Comparison of ENCODE assay signal across 8 cellular contexts in genomic region chr18:9913526-9914333, GRCh38. TPM values are rescaled to one million over a fixed set of nuclear protein-coding genes. Genes with fewer than 3 reads are reported as not detected.
DNase-seq lines count a peak whose midpoint lies in the region; ATAC-seq and TF ChIP-seq lines count a peak whose summit lies in the region.

VAPA (plus strand) TSS chr18:9914016; CDS start chr18:9914257, 241 bp downstream.

- H3K36me3 ChIP-seq in adrenal gland (replicated peaks in 1 of 2) (no peaks in the 10 kb centered on the region), heart left ventricle (no peaks in the 10 kb centered on the region), transverse colon (no peaks in the 10 kb centered on the region)

- ATAC-seq in HG02884 (IDR thresholded peaks at IDR 0.05; ENCODE audit: unreplicated experiment) (peak; percentile 75), heart left ventricle (peak; percentile 95 to 98 (median 96))

- H3K9me3 ChIP-seq in adrenal gland (replicated peaks in 1 of 3) (no peaks in the 10 kb centered on the region), heart left ventricle (no peaks in the 10 kb centered on the region), transverse colon (no peaks in the 10 kb centered on the region)

- H3K4me1 ChIP-seq in adrenal gland (replicated peaks in 1 of 2) (peaks cover 14 to 29% of the 10 kb centered on the region in 2 donors), heart left ventricle (peaks cover 0 to 41% (median 36%) of the 10 kb centered on the region in 12 donors), transverse colon (peaks cover 7 to 39% (median 32%) of the 10 kb centered on the region in 4 donors)

- H3K27ac ChIP-seq in adrenal gland: peak within 1 kb of the TSS; percentile 97 to 100 (median 100)
- H3K27ac ChIP-seq in heart left ventricle: peak within 1 kb of the TSS; percentile 99 to 100 (median 99)
- peak within 1 kb of the TSS; percentile 99 to 100 (median 99) for H3K27ac ChIP-seq in transverse colon

- in situ Hi-C loops in transverse colon (cut with MboI; ENCODE audit: low pct_ligation_motif_present in 1 of 4, low pct_unique_long_range_greater_than_20kb in 1 of 4, low sequenced_read_pairs in 3 of 4): loop anchor here in 1 of 4 donors (25.0 kb wide), 1 partner anchor 301 kb away; the partner anchor contains the start of gene PPP4R1

- intact Hi-C loops in adrenal gland (cut with DNase I): no loop called here
- intact Hi-C loops in heart left ventricle (cut with DNase I): loop anchor here in 6 of 10 donors (5.0 to 10.0 kb wide), 11 partner anchors 36 to 614 kb away; partner anchors contain the start of genes RAB31 (in 2 of the 6), NAPG (in 1 of the 6) and PPP4R1 (in 1 of the 6)
- intact Hi-C loops in transverse colon (cut with DNase I; ENCODE audit: low total_unique reads): loop anchor here (10.0 kb wide), 1 partner anchor 59 kb away; no protein-coding TSS in a partner anchor

- WGBS in adrenal gland, 4 donors: 0 to 1% (median 0%) methylated on average over 1 to 87 of the region's 87 CpGs
- WGBS in heart left ventricle, 4 donors: 0% methylated on average over 38 to 87 of the region's 87 CpGs
- WGBS in transverse colon (ENCODE audit: low coverage in 1 of 2), 2 donors: 0 to 1% methylated on average over 2 to 43 of the region's 87 CpGs

- H3K27me3 ChIP-seq in adrenal gland (no peaks in the 10 kb centered on the region), heart left ventricle (no peaks in the 10 kb centered on the region), transverse colon (no peaks in the 10 kb centered on the region)

- peak; percentile 99 for DNase-seq in NCI-H146 treated with DMSO at 0.1 percent for 48 hours (lab: John Stamatoyannopoulos, UW; ENCODE audit: unreplicated experiment)
- peak; percentile 84 to 96 (median 88) for DNase-seq in T-helper 1 cell
- DNase-seq in adrenal gland: peak; percentile 94 to 97 (median 96)
- peak; percentile 95 to 98 (median 96) for DNase-seq in heart left ventricle
- peak; percentile 98 for DNase-seq in pons (ENCODE audit: low spot score)
- DNase-seq in transverse colon: peak; percentile 95

- H3K4me3 ChIP-seq in adrenal gland (peak within 1 kb of the TSS; percentile 89 to 99 (median 98)), heart left ventricle (peak within 1 kb of the TSS; percentile 71 to 98 (median 94)), transverse colon (peak within 1 kb of the TSS; percentile 80 to 97 (median 92))

- no peak for TF ChIP-seq EP300 in transverse colon (IDR thresholded peaks at IDR 0.05; ENCODE audit: low read depth)

- TF ChIP-seq POLR2A in GM15510 (IDR thresholded peaks at IDR 0.05; ENCODE audit: borderline replicate concordance, extremely low read depth, insufficient read length) (peak; percentile 89), adrenal gland (IDR thresholded peaks at IDR 0.05) (peak; percentile 95 to 99), heart left ventricle (IDR thresholded peaks at IDR 0.05) (peak in 1 of 2 donors; percentile 87), transverse colon (IDR thresholded peaks at IDR 0.05) (peak; percentile 97)

- TF ChIP-seq CTCF in adrenal gland (IDR thresholded peaks at IDR 0.05) (no peak), heart left ventricle (IDR thresholded peaks at IDR 0.05) (no peak), transverse colon (IDR thresholded peaks at IDR 0.05) (peak in 1 of 5 experiments; percentile 10)

RNA-seq across cellular contexts. Expression of gene VAPA, which starts in this region (rescaled TPM):
- total RNA-seq in adrenal gland (100 to 1,000 TPM; 324 to 894 (median 436) TPM), heart left ventricle (100 to 1,000 TPM; 186 to 289 (median 219) TPM), transverse colon (100 to 1,000 TPM; 110 to 322 (median 213) TPM)
- polyA plus RNA-seq in adrenal gland (100 to 1,000 TPM in 2 of 3 donors, 10 to 100 TPM in 1; 71.3 to 900 (median 120) TPM), heart left ventricle (100 to 1,000 TPM; 107 to 186 TPM)

Comparison
In these comparisons a context has a peak if more than half of its experiments do, and no peak if none do; other contexts are left out.
1. Peak in every context shown above with its lines: DNase-seq, ATAC-seq, H3K4me3 ChIP-seq and H3K27ac ChIP-seq.
2. intact Hi-C loops: an anchor here in heart left ventricle (5.0 to 10.0 kb wide) and transverse colon (10.0 kb wide); none called in adrenal gland.